Comparison of ENCODE assay signal across 9 cellular contexts in the genomic region with DNA sequence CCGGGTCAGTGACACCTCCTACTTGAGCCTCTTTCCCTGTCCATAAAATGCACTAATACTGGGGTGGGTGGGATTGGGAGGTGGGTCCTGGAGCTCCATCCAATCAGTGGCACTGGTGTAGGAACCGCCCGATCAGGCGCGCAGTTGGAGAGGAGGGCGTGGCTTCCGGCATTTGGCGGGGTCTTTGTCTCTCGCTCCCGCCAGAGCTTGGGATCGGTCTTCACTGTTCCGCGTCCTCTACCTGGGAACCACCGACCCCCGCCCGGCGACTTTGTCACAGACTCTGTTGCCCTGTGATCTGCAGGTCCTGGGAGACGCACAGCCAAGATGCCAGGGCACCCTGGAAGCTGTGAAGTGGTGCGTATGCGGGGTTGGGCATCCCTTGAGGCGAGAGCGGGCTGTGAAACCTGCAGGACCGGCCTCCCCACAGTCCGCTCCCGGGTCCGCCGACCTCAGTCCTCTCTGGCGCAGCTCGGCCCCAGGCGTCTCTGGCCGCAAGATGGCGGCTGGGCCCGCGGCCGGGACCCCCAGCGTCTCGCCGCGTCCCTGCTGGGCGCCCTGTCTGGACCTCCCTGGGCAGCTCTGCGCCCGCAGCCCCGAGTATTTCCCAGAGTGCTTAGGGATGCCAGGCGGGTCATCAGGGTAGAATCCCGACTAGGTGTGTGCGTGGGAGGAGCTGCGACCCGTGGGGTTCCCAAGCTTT. TPM values are rescaled to one million over a fixed set of nuclear protein-coding genes. Genes with fewer than 3 reads are reported as not detected.
DNase-seq lines count a peak whose midpoint lies in the region; ATAC-seq and TF ChIP-seq lines count a peak whose summit lies in the region.
"Had no signal": no experiment of that assay in that cellular context is flagged by ENCODE, and none has a peak within 500 bp of the region (broad histone marks: within the 10 kb centered on the region; RNA-seq: fewer than 3 reads in every experiment).

No MANE protein-coding gene starts in this region.

- H3K27me3 ChIP-seq in gastroesophageal sphincter (peaks cover 50% of the 10 kb centered on the region), neuron (ENCODE audit: insufficient read depth, low read length) (no peaks in the 10 kb centered on the region)

- H3K4me1 ChIP-seq in gastroesophageal sphincter = peaks cover 0 to 26% (median 0%) of the 10 kb centered on the region in 3 donors
- H3K4me1 ChIP-seq in neuron (ENCODE audit: insufficient read depth, low read length) = peaks cover 5% of the 10 kb centered on the region

- H3K4me1 Mint-ChIP-seq in activated CD4-positive, alpha-beta T cell treated with anti-CD3 and anti-CD28 coated beads for 36 hours = no peaks in the 10 kb centered on the region

- peaks cover under 1% of the 10 kb centered on the region for H3K36me3 Mint-ChIP-seq in activated CD4-positive, alpha-beta T cell treated with anti-CD3 and anti-CD28 coated beads for 36 hours (ENCODE audit: low read depth)
- H3K36me3 Mint-ChIP-seq: CD4-positive, CD25-positive, alpha-beta regulatory T cell had no signal

- TF ChIP-seq POLR2A in gastroesophageal sphincter (IDR thresholded peaks at IDR 0.05) = no peak

- POLR2A ChIA-PET in activated CD4-positive, alpha-beta T cell treated with anti-CD3 and anti-CD28 coated beads for 36 hours (lab: Charles Lee) = no interaction called here

- H3K36me3 ChIP-seq in gastroesophageal sphincter (no peaks in the 10 kb centered on the region), neuron (ENCODE audit: insufficient read depth, low read length) (peaks cover 24% of the 10 kb centered on the region)

- H3K27ac ChIP-seq in gastroesophageal sphincter = peak overlapping the region in 2 of 4 donors; percentile 45 to 56

- DNase-seq in activated CD4-positive, alpha-beta T cell treated with anti-CD3 and anti-CD28 coated beads for 36 hours = peak; percentile 41
- DNase-seq in activated CD4-positive, alpha-beta T cell treated with anti-CD3 and anti-CD28 coated beads, Interleukin-2, amount 50 U/mL, for 1 hour = no peak
- peak; percentile 86 for DNase-seq in NAMALWA (ENCODE audit: low spot score)
- DNase-seq: CD4-positive, CD25-positive, alpha-beta regulatory T cell had no signal

- 0% methylated on average over 1 to 8 of the region's 48 CpGs for WGBS in gastroesophageal sphincter (ENCODE audit: low coverage in 1 of 2), 2 donors

- H3K4me3 ChIP-seq in WI38 (ENCODE audit: low read depth, low read length) (peak overlapping the region; percentile 88), gastroesophageal sphincter (peak overlapping the region; percentile 35 to 59), neuron (ENCODE audit: low read length) (peak overlapping the region; percentile 94)

- H3K9me3 ChIP-seq in gastroesophageal sphincter = no peaks in the 10 kb centered on the region
- peaks cover 8% of the 10 kb centered on the region for H3K9me3 ChIP-seq in neuron (ENCODE audit: low read length)

- peak overlapping the region; percentile 61 for H3K4me3 Mint-ChIP-seq in activated CD4-positive, alpha-beta T cell treated with anti-CD3 and anti-CD28 coated beads for 36 hours

- peak; percentile 71 for ATAC-seq in activated CD4-positive, alpha-beta T cell treated with anti-CD3 and anti-CD28 coated beads for 36 hours
- ATAC-seq in gastroesophageal sphincter (peak; percentile 91), GM19324 (IDR thresholded peaks at IDR 0.05; ENCODE audit: low FRiP score, unreplicated experiment) (no peak), GM18498 (IDR thresholded peaks at IDR 0.05; ENCODE audit: unreplicated experiment) (no peak)

- CTCF ChIA-PET in activated CD4-positive, alpha-beta T cell treated with anti-CD3 and anti-CD28 coated beads for 36 hours (lab: Charles Lee) = interaction anchor here (0.7 kb wide), 1 partner anchor 1282 kb away, joined by 3 read pairs; no protein-coding TSS in a partner anchor

- intact Hi-C loops in activated CD4-positive, alpha-beta T cell treated with anti-CD3 and anti-CD28 coated beads for 36 hours (cut with DNase I, micrococcal nuclease) = no loop called here

- TF ChIP-seq CTCF in WI38 (IDR thresholded peaks at IDR 0.05; ENCODE audit: low read depth, low read length) (no peak), gastroesophageal sphincter (IDR thresholded peaks at IDR 0.05) (no peak)

- H3K27ac Mint-ChIP-seq in activated CD4-positive, alpha-beta T cell treated with anti-CD3 and anti-CD28 coated beads for 36 hours = no peak overlapping the region
- H3K27ac Mint-ChIP-seq: CD4-positive, CD25-positive, alpha-beta regulatory T cell had no signal

- H2AFZ ChIP-seq in neuron (ENCODE audit: low read depth, low read length) = peak overlapping the region; percentile 83

- H3K9me3 Mint-ChIP-seq in activated CD4-positive, alpha-beta T cell treated with anti-CD3 and anti-CD28 coated beads for 36 hours (ENCODE audit: low read depth) = peaks cover 6% of the 10 kb centered on the region

- no peak for TF ChIP-seq EP300 in gastroesophageal sphincter (IDR thresholded peaks at IDR 0.05)

- H3K27me3 Mint-ChIP-seq in activated CD4-positive, alpha-beta T cell treated with anti-CD3 and anti-CD28 coated beads for 36 hours = peaks cover 24% of the 10 kb centered on the region

RNA-seq across cellular contexts. Expression of gene ZNF730, which starts 41.6 kb away (rescaled TPM):
- total RNA-seq in activated CD4-positive, alpha-beta T cell treated with anti-CD3 and anti-CD28 coated beads for 36 hours = 1 to 10 TPM; 2.1 to 3.8 TPM
- under 1 TPM in 1 of 4 donors, not detected in 3; 0.27 TPM for total RNA-seq in gastroesophageal sphincter

Comparison
In these comparisons a context has a peak if more than half of its experiments do, and no peak if none do; other contexts are left out.
1. ATAC-seq: peak in activated CD4-positive, alpha-beta T cell treated with anti-CD3 and anti-CD28 coated beads for 36 hours (single experiment) and gastroesophageal sphincter (single experiment); none in GM19324 (single experiment) and GM18498 (single experiment).
2. Peak in every context shown above with its lines, with median percentiles within 50 percentile points of each other: H3K4me3 ChIP-seq.